Comparison of ENCODE assay signal across 30 cellular contexts in genomic region chr12:23911574-23911973, GRCh38. TPM values are rescaled to one million over a fixed set of nuclear protein-coding genes. Genes with fewer than 3 reads are reported as not detected.
"Had no signal": no experiment of that assay in that cellular context is flagged by ENCODE, and none has a peak within 500 bp of the region (broad histone marks: within the 10 kb centered on the region; RNA-seq: fewer than 3 reads in every experiment).

No MANE protein-coding gene starts in this region.

- ATAC-seq: activated CD4-positive, alpha-beta T cell treated with anti-CD3 and anti-CD28 coated beads for 36 hours; activated CD8-positive, alpha-beta memory T cell treated with anti-CD3 and anti-CD28 coated beads, Interleukin-2, amount 10 ng/mL, durations not matched to agents 7 days and 5 days; activated CD8-positive, alpha-beta T cell treated with anti-CD3 and anti-CD28 coated beads, Interleukin-2, amount 10 ng/mL, durations not matched to agents 7 days and 5 days; activated naive CD8-positive, alpha-beta T cell treated with anti-CD3 and anti-CD28 coated beads, Interleukin-2, amount 50 U/mL, for 24 hours had no signal

- H3K4me3 ChIP-seq: adrenal gland, ascending aorta, breast epithelium, cardiac muscle cell, colonic mucosa, esophagus squamous epithelium had no signal

- H3K9me3 ChIP-seq: adrenal gland, colonic mucosa, esophagus squamous epithelium had no signal

- DNase-seq: activated CD4-positive, alpha-beta memory T cell treated with anti-CD3 and anti-CD28 coated beads for 36 hours; activated CD4-positive, alpha-beta T cell treated with anti-CD3 and anti-CD28 coated beads for 36 hours; activated CD4-positive, alpha-beta T cell treated with anti-CD3 and anti-CD28 coated beads, Interleukin-2, amount 10 ng/mL, durations not matched to agents 24 days and 14 days; activated CD4-positive, CD25-positive, alpha-beta regulatory T cell; activated CD4-positive, CD25-positive, alpha-beta regulatory T cell treated with anti-CD3 and anti-CD28 coated beads, Interleukin-2, amount 50 U/mL, for 72 hours; activated CD8-positive, alpha-beta memory T cell treated with anti-CD3 and anti-CD28 coated beads, Interleukin-2, amount 10 ng/mL, durations not matched to agents 7 days and 5 days; activated CD8-positive, alpha-beta memory T cell treated with anti-CD3 and anti-CD28 coated beads, Interleukin-2, amount 50 U/mL, for 4 hours; activated CD8-positive, alpha-beta T cell treated with anti-CD3 and anti-CD28 coated beads, Interleukin-2, amount 10 ng/mL, durations not matched to agents 7 days and 5 days; activated effector memory CD4-positive, alpha-beta T cell treated with anti-CD3 and anti-CD28 coated beads, Interleukin-2, amount 50 U/mL, for 16 hours; activated naive CD4-positive, alpha-beta T cell treated with anti-CD3 and anti-CD28 coated beads for 36 hours; activated naive CD8-positive, alpha-beta T cell treated with anti-CD3 and anti-CD28 coated beads for 36 hours; activated naive CD8-positive, alpha-beta T cell treated with anti-CD3 and anti-CD28 coated beads, Interleukin-2, amount 50 U/mL, for 24 hours; activated T-cell treated with anti-CD3 and anti-CD28 coated beads, Interleukin-2, amount 50 U/mL, for 1 hour; activated T-cell treated with anti-CD3 and anti-CD28 coated beads, Interleukin-2, amount 50 U/mL, for 48 hours; adrenal gland; amygdala; central memory CD4-positive, alpha-beta T cell; cerebellar nuclear complex; colonic mucosa; effector CD8-positive, alpha-beta T cell; esophagus squamous epithelium; head of caudate nucleus; T-helper 2 cell had no signal

- H3K4me1 ChIP-seq: adrenal gland, breast epithelium, colonic mucosa, esophagus squamous epithelium had no signal

- FAIRE-seq: endometrium, endothelial cell of umbilical vein, frontal cortex had no signal

- H3K27me3 ChIP-seq: adrenal gland, ascending aorta, breast epithelium, cardiac muscle cell, colonic mucosa, esophagus squamous epithelium had no signal

- H3K36me3 ChIP-seq: adrenal gland, ascending aorta, breast epithelium, cardiac muscle cell, colonic mucosa, esophagus squamous epithelium had no signal

- H3K27ac ChIP-seq: adrenal gland, ascending aorta, breast epithelium, cardiac muscle cell, colonic mucosa, epithelial cell of prostate, esophagus squamous epithelium had no signal

RNA-seq across cellular contexts. Expression of gene SOX5, which starts 37.9 kb away (rescaled TPM):
- total RNA-seq: activated CD8-positive, alpha-beta T cell treated with anti-CD3 and anti-CD28 coated beads, Interleukin-2, amount 10 ng/mL, durations not matched to agents 7 days and 5 days; activated naive CD8-positive, alpha-beta T cell treated with anti-CD3 and anti-CD28 coated beads for 36 hours had no signal
